In the genomic region with DNA sequence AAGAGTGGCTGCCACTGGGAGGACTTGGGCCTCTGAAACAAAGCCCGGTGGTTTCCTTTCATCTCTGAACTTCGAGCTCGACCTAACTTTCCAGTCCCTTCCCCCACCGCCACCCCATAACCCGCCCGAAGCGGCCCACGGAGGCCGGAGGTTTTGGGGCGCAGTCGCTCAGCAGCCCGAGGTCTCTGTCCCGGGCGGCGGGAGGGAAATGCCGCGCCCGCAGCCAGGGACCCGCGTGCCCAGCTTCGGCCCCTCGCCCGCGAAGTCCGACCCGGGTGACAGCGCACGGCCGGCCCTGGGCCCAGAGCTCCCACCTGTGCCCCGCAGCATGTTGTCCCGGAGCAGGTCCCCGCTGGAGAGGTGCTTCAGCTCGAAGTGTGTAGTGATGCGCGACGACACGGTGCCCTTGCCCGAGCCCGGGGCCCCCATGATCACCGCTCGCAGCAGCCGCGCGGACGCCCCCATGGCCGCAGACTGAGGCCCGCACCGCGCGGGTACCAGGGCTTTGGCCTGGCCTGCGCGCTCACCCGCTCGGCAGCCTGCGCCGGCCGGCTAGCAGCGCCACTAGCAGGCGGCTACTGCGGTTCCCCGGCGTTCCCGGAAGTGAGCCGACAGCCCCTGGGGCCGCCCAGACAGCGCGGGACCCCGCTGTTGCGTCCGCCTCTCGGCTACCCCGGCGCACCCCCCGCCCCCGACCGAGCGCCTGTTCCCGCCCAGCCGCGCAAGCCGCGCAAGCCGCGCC, we compare ENCODE assay signal across 8 cellular contexts. TPM values are rescaled to one million over a fixed set of nuclear protein-coding genes. Genes with fewer than 3 reads are reported as not detected.
DNase-seq lines count a peak whose midpoint lies in the region; ATAC-seq and TF ChIP-seq lines count a peak whose summit lies in the region.

A gene (minus strand): TSS at position 580 of the 742 bp plus-strand sequence. CDS start 115 bp downstream, at position 465.

- H3K4me3 ChIP-seq in colonic mucosa: peak within 1 kb of the TSS; percentile 72

- H3K9me3 ChIP-seq in colonic mucosa: no peaks in the 10 kb centered on the region

- no peaks in the 10 kb centered on the region for H3K4me1 ChIP-seq in colonic mucosa

- no peak for TF ChIP-seq CTCF in colonic mucosa (IDR thresholded peaks at IDR 0.05)

- H3K27me3 ChIP-seq in colonic mucosa: no peaks in the 10 kb centered on the region

- DNase-seq in AG20443 (ENCODE audit: low spot score) (peak; percentile 97), NCI-H446 (lab: John Stamatoyannopoulos, UW) (peak; percentile 65 to 87), colonic mucosa (peak; percentile 88), left colon (peak; percentile 91 to 92)
- peak; percentile 87 for DNase-seq in activated CD4-positive, alpha-beta T cell treated with anti-CD3 and anti-CD28 coated beads for 48 hours
- peak; percentile 83 for DNase-seq in stimulated activated CD4-positive, alpha-beta T cell treated with anti-CD3 and anti-CD28 coated beads, Interleukin-1b, Interleukin-23, amount 100 ng/mL, for 48 hours

- intact Hi-C loops in colonic mucosa (cut with DNase I): loop anchor here (2.0 to 10.0 kb wide), 3 partner anchors 54 to 78 kb away; a partner anchor contains a TSS
- intact Hi-C loops in left colon (cut with DNase I, micrococcal nuclease): loop anchor here in 1 of 2 donors (5.0 kb wide), 1 partner anchor 78 kb away; a partner anchor contains a TSS

- H3K36me3 ChIP-seq in colonic mucosa: no peaks in the 10 kb centered on the region

- peak within 1 kb of the TSS; percentile 86 to 89 for H3K9ac ChIP-seq in colonic mucosa (ENCODE audit: low read depth in 2 of 2, low read length in 2 of 2)

- ATAC-seq in GM18909 (IDR thresholded peaks at IDR 0.05; ENCODE audit: poor library complexity, unreplicated experiment) (peak; percentile 87), HG03139 (IDR thresholded peaks at IDR 0.05; ENCODE audit: unreplicated experiment) (peak; percentile 92), left colon (peak; percentile 83)

- H3K27ac ChIP-seq in colonic mucosa: peak within 1 kb of the TSS; percentile 95

RNA-seq across cellular contexts. Expression of the gene that starts here (rescaled TPM):
- total RNA-seq in colonic mucosa (10 to 100 TPM; 80.3 to 95.7 TPM), left colon (10 to 100 TPM; 89.1 to 95.7 TPM)

Comparison
In these comparisons a context has a peak if more than half of its experiments do, and no peak if none do; other contexts are left out.
1. Peak in every context shown above with its lines: DNase-seq, ATAC-seq, H3K4me3 ChIP-seq and H3K27ac ChIP-seq.